23 cellular contexts compared by ENCODE assay signal in the genomic region with DNA sequence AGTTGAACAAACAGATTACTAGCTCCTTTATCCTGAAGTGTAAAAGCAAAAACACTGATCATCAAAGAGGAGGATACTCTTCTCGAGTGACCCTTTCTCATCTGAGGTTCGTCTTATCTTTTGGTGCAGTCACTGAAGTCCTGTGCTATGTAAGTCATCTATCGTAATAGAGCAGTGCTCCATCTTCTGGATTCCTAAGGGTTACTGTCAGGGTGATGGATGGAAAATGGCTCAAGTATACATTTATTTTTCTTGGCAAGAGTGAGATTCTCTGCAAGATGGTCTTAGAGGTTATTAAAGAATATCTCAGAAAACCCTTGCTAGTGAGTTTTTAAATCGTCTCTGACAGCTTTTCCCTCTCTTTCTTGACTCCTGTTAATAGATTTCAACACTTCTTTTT.
"Had no signal": no experiment of that assay in that cellular context is flagged by ENCODE, and none has a peak within 500 bp of the region (broad histone marks: within the 10 kb centered on the region; RNA-seq: fewer than 3 reads in every experiment).

No MANE protein-coding gene starts in this region.

- DNase-seq: activated CD4-positive, alpha-beta memory T cell treated with anti-CD3 and anti-CD28 coated beads, Interleukin-2, amount 10 ng/mL, durations not matched to agents 7 days and 5 days; activated CD4-positive, alpha-beta T cell treated with anti-CD3 and anti-CD28 coated beads for 1 hour; activated CD4-positive, alpha-beta T cell treated with anti-CD3 and anti-CD28 coated beads for 4 hours; activated CD4-positive, alpha-beta T cell treated with anti-CD3 and anti-CD28 coated beads, Interleukin-2, amount 10 ng/mL, durations not matched to agents 7 days and 5 days; activated CD4-positive, alpha-beta T cell treated with anti-CD3 and anti-CD28 coated beads, Interleukin-2, amount 50 U/mL, for 4 hours; activated effector memory CD4-positive, alpha-beta T cell treated with anti-CD3 and anti-CD28 coated beads, Interleukin-2, amount 50 U/mL, for 16 hours; activated naive CD4-positive, alpha-beta T cell treated with anti-CD3 and anti-CD28 coated beads for 36 hours; activated naive CD8-positive, alpha-beta T cell treated with anti-CD3 and anti-CD28 coated beads for 36 hours; activated naive CD8-positive, alpha-beta T cell treated with anti-CD3 and anti-CD28 coated beads, Interleukin-2, amount 50 U/mL, for 24 hours; activated T-cell treated with anti-CD3 and anti-CD28 coated beads, Interleukin-2, amount 50 U/mL, for 4 hours; adrenal gland; amygdala; aorta; body of pancreas; caudate nucleus; cortex of kidney; dermis blood vessel endothelial cell; effector CD4-positive, alpha-beta T cell; effector memory CD8-positive, alpha-beta T cell; erythroblast; esophagus squamous epithelium; foreskin melanocyte; T-helper 2 cell had no signal
